In genomic region chr5:6378128-6379023, GRCh38 we compare ENCODE assay signal across 8 cellular contexts. TPM values are rescaled to one million over a fixed set of nuclear protein-coding genes. Genes with fewer than 3 reads are reported as not detected.
DNase-seq lines count a peak whose midpoint lies in the region; TF ChIP-seq lines count a peak whose summit lies in the region.

MED10 (minus strand) TSS chr5:6378547; CDS start chr5:6378483, 64 bp downstream.

- H3K4me1 Mint-ChIP-seq in HFFc6 (ENCODE audit: low read depth) = peaks cover 19% of the 10 kb centered on the region
- H3K4me1 Mint-ChIP-seq in activated naive CD4-positive, alpha-beta T cell treated with anti-CD3 and anti-CD28 coated beads, Interleukin-2, amount 10 ng/mL, durations not matched to agents 7 days and 5 days = peaks cover 53% of the 10 kb centered on the region

- CTCF ChIA-PET in activated naive CD4-positive, alpha-beta T cell treated with anti-CD3 and anti-CD28 coated beads, Interleukin-2, amount 10 ng/mL, durations not matched to agents 7 days and 5 days (lab: Charles Lee) = no interaction called here

- TF ChIP-seq POLR2A in NB4 (IDR thresholded peaks at IDR 0.05; ENCODE audit: extremely low read depth, insufficient read length) = peak; percentile 93

- no peaks in the 10 kb centered on the region for H3K9me3 ChIP-seq in SK-N-MC (ENCODE audit: low read depth, low read length)

- H3K27me3 Mint-ChIP-seq in HFFc6 (ENCODE audit: insufficient read depth) = no peaks in the 10 kb centered on the region; the same call in 1 of the 2 replicates
- H3K27me3 Mint-ChIP-seq in activated naive CD4-positive, alpha-beta T cell treated with anti-CD3 and anti-CD28 coated beads, Interleukin-2, amount 10 ng/mL, durations not matched to agents 7 days and 5 days = peaks cover 2% of the 10 kb centered on the region

- no peak for TF ChIP-seq CTCF in HFFc6 (IDR thresholded peaks at IDR 0.05)
- no peak for TF ChIP-seq CTCF in NB4 (IDR thresholded peaks at IDR 0.05; ENCODE audit: low read depth, low read length)

- peak within 1 kb of the TSS; percentile 100 for H3K4me3 Mint-ChIP-seq in HFFc6
- H3K4me3 Mint-ChIP-seq in activated naive CD4-positive, alpha-beta T cell treated with anti-CD3 and anti-CD28 coated beads, Interleukin-2, amount 10 ng/mL, durations not matched to agents 7 days and 5 days = peak within 1 kb of the TSS; percentile 100

- H3K36me3 Mint-ChIP-seq in HFFc6 (ENCODE audit: low read depth) = peaks cover 43% of the 10 kb centered on the region
- peaks cover 49% of the 10 kb centered on the region for H3K36me3 Mint-ChIP-seq in activated naive CD4-positive, alpha-beta T cell treated with anti-CD3 and anti-CD28 coated beads, Interleukin-2, amount 10 ng/mL, durations not matched to agents 7 days and 5 days

- H3K4me3 ChIP-seq in NB4 (ENCODE audit: low read depth, low read length) = peak within 1 kb of the TSS; percentile 94
- peak within 1 kb of the TSS; percentile 95 for H3K4me3 ChIP-seq in SK-N-MC

- peaks cover 40% of the 10 kb centered on the region for H3K36me3 ChIP-seq in SK-N-MC (ENCODE audit: insufficient read depth, low read length)

- peak within 1 kb of the TSS; percentile 96 for H3K9ac ChIP-seq in SK-N-MC (ENCODE audit: insufficient read length)

- H3K9me3 Mint-ChIP-seq in HFFc6 = no peaks in the 10 kb centered on the region
- no peaks in the 10 kb centered on the region for H3K9me3 Mint-ChIP-seq in activated naive CD4-positive, alpha-beta T cell treated with anti-CD3 and anti-CD28 coated beads, Interleukin-2, amount 10 ng/mL, durations not matched to agents 7 days and 5 days

- H3K27ac ChIP-seq in SK-N-MC (peak within 1 kb of the TSS; percentile 57; the same call in 1 of the 2 replicates), temporal lobe (ENCODE audit: low read depth, low read length) (no peak within 1 kb of the TSS)

- H3K27ac Mint-ChIP-seq in HFFc6 = peak within 1 kb of the TSS; percentile 98
- peak within 1 kb of the TSS; percentile 98 for H3K27ac Mint-ChIP-seq in activated naive CD4-positive, alpha-beta T cell treated with anti-CD3 and anti-CD28 coated beads, Interleukin-2, amount 10 ng/mL, durations not matched to agents 7 days and 5 days

- DNase-seq in GM04503 (ENCODE audit: low read depth) (peak; percentile 56), HFFc6 (peak; percentile 87), NB4 (ENCODE audit: low read depth) (peak; percentile 95), SK-N-MC (ENCODE audit: low read depth, low spot score) (peak; percentile 52), globus pallidus (ENCODE audit: low spot score) (peak; percentile 85), occipital lobe (lab: John Stamatoyannopoulos, UW) (peak; percentile 93)
- peak; percentile 97 for DNase-seq in activated naive CD4-positive, alpha-beta T cell treated with anti-CD3 and anti-CD28 coated beads, Interleukin-2, amount 10 ng/mL, durations not matched to agents 7 days and 5 days

RNA-seq across cellular contexts. Expression of gene MED10, which starts in this region (rescaled TPM):
- total RNA-seq in HFFc6 (2021; fragmentation: NEBNext Ultra II Directional; extraction: Animal tissue kit (Norgen Biotek cat#: 25700)) = 10 to 100 TPM; 41.1 to 48.1 (median 45.9) TPM
- 17.6 TPM for total RNA-seq in occipital lobe
- total RNA-seq in temporal lobe = 14.5 TPM
